In the genomic region with DNA sequence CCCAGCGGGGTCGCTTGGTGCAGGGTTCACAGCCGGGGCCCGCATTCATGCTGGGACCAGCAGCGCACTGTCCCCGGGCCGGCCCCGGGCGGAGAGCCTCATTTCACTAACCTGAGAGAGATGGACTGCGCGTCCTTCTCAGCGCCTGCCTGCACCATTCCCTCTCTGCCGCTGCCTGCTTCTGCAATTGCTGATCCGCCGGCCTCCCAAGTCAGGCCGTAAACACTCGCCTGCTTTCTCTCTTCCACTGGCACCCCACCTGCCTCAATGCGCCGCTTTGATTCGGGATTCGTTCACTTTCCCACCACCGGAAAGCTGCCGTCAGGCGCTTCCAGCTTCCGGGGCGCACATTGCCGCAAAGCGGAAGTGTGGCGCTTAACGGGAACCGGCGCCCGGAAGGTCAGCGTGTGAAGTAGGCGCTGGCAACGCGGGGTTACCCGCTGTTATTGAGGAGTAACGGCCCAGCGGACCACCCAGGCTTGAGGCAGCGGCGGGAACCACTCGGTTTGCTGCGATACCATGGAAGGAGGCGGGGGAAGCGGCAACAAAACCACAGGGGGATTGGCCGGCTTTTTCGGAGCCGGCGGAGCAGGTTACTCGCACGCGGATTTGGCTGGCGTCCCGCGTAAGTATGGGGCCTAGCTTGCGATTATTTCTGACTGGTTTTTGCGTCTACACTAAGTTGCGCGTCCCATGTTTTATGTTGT, we compare ENCODE assay signal across 8 cellular contexts. TPM values are rescaled to one million over a fixed set of nuclear protein-coding genes. Genes with fewer than 3 reads are reported as not detected.
DNase-seq lines count a peak whose midpoint lies in the region; ATAC-seq and TF ChIP-seq lines count a peak whose summit lies in the region.
"Not testable (repeated sequence)": the region's sequence is repeated elsewhere in the genome, so short reads cannot be mapped to it uniquely, and the experiment has no call there.

A gene with protein sequence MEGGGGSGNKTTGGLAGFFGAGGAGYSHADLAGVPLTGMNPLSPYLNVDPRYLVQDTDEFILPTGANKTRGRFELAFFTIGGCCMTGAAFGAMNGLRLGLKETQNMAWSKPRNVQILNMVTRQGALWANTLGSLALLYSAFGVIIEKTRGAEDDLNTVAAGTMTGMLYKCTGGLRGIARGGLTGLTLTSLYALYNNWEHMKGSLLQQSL (plus strand): TSS at position 384 of the 707 bp plus-strand sequence. CDS start 136 bp downstream, at position 520.

- WGBS in adipose tissue, 3 donors, result 0% methylated on average over 57 to 60 of the region's 60 CpGs
- WGBS in heart left ventricle, 4 donors, result 0 to 1% (median 0%) methylated on average over 28 to 60 of the region's 60 CpGs

- DNase-seq in GM12865 (ENCODE audit: low read depth), result peak; percentile 87
- peak; percentile 78 for DNase-seq in NCI-H1436 (lab: John Stamatoyannopoulos, UW)
- DNase-seq in heart left ventricle, result peak; percentile 85 to 92 (median 90)
- DNase-seq in thoracic aorta (ENCODE audit: low spot score), result peak; percentile 11

- peak within 1 kb of the TSS; percentile 92 for H3K27ac Mint-ChIP-seq in T-helper 1 cell treated with Interleukin-12 subunit alpha and Interleukin-12 subunit beta and Interleukin-4 antibody, amounts not matched to agents 30 μg/mL and 1 μg/mL, for 36 hours

- peaks cover 30% of the 10 kb centered on the region for H3K4me1 Mint-ChIP-seq in T-helper 1 cell treated with Interleukin-12 subunit alpha and Interleukin-12 subunit beta and Interleukin-4 antibody, amounts not matched to agents 30 μg/mL and 1 μg/mL, for 36 hours (ENCODE audit: low read depth)

- H3K36me3 Mint-ChIP-seq in T-helper 1 cell treated with Interleukin-12 subunit alpha and Interleukin-12 subunit beta and Interleukin-4 antibody, amounts not matched to agents 30 μg/mL and 1 μg/mL, for 36 hours (ENCODE audit: low read depth), result peaks cover 15% of the 10 kb centered on the region

- H3K27me3 Mint-ChIP-seq in T-helper 1 cell treated with Interleukin-12 subunit alpha and Interleukin-12 subunit beta and Interleukin-4 antibody, amounts not matched to agents 30 μg/mL and 1 μg/mL, for 36 hours (ENCODE audit: low read depth), result not testable (repeated sequence)

- not testable (repeated sequence) for H3K27ac ChIP-seq in adipose tissue (ENCODE audit: low read depth, low read length)
- peak within 1 kb of the TSS in 11 of 12 donors; percentile 66 to 86 (median 75) for H3K27ac ChIP-seq in heart left ventricle
- peak within 1 kb of the TSS; percentile 49 for H3K27ac ChIP-seq in parathyroid adenoma
- H3K27ac ChIP-seq in thoracic aorta, result peak within 1 kb of the TSS; percentile 38 to 67

- ATAC-seq in HG02678 (IDR thresholded peaks at IDR 0.05; ENCODE audit: unreplicated experiment), result peak; percentile 80
- peak; percentile 91 to 98 (median 96) for ATAC-seq in heart left ventricle
- peak; percentile 49 for ATAC-seq in thoracic aorta (ENCODE audit: insufficient number of reproducible peaks, low FRiP score, low read depth)

- peaks cover 0 to 19% (median 6%) of the 10 kb centered on the region in 9 donors for H3K36me3 ChIP-seq in heart left ventricle
- not testable (repeated sequence) for H3K36me3 ChIP-seq in parathyroid adenoma (ENCODE audit: control insufficient read depth, insufficient read depth, low read length); thoracic aorta

- H3K9me3 ChIP-seq in heart left ventricle; parathyroid adenoma (ENCODE audit: control insufficient read depth, low read length); thoracic aorta: not testable (repeated sequence)

- peak within 1 kb of the TSS; percentile 83 for H2AFZ ChIP-seq in parathyroid adenoma

- H3K27me3 ChIP-seq in heart left ventricle; parathyroid adenoma (ENCODE audit: control insufficient read depth, insufficient read depth, low read length); thoracic aorta (replicated peaks; ENCODE audit: insufficient read depth): not testable (repeated sequence)

- H3K4me3 ChIP-seq in GM12865 (ENCODE audit: low read depth, low read length), result peak within 1 kb of the TSS; percentile 90
- H3K4me3 ChIP-seq in heart left ventricle, result peak within 1 kb of the TSS; percentile 69 to 91 (median 82)
- peak within 1 kb of the TSS; percentile 69 for H3K4me3 ChIP-seq in parathyroid adenoma (ENCODE audit: low read depth, low read length)
- H3K4me3 ChIP-seq in thoracic aorta, result peak within 1 kb of the TSS; percentile 84

- not testable (repeated sequence) for TF ChIP-seq CTCF in GM12865 (IDR thresholded peaks at IDR 0.05; ENCODE audit: insufficient read depth, low read depth, low read length, missing control alignments); heart left ventricle (IDR thresholded peaks at IDR 0.05); parathyroid adenoma (IDR thresholded peaks at IDR 0.05); thoracic aorta (IDR thresholded peaks at IDR 0.05)

- peak within 1 kb of the TSS; percentile 1 for H3K9ac ChIP-seq in parathyroid adenoma

- H3K4me1 ChIP-seq in heart left ventricle (peaks cover 0 to 33% (median 22%) of the 10 kb centered on the region in 12 donors), thoracic aorta (ENCODE audit: control insufficient read depth in 1 of 2, low read depth in 2 of 2) (peaks cover 18 to 19% of the 10 kb centered on the region in 2 donors)
- not testable (repeated sequence) for H3K4me1 ChIP-seq in parathyroid adenoma

- H3K4me2 ChIP-seq in parathyroid adenoma (ENCODE audit: low read length), result peak within 1 kb of the TSS; percentile 74

- not testable (repeated sequence) for H3K9me3 Mint-ChIP-seq in T-helper 1 cell treated with Interleukin-12 subunit alpha and Interleukin-12 subunit beta and Interleukin-4 antibody, amounts not matched to agents 30 μg/mL and 1 μg/mL, for 36 hours

- TF ChIP-seq POLR2A in heart left ventricle (IDR thresholded peaks at IDR 0.05), result peak in 1 of 2 donors; percentile 57

- intact Hi-C loops in heart left ventricle (cut with DNase I), result loop anchor here in 6 of 10 donors (10.0 kb wide), 1 partner anchor 53 kb away; no protein-coding TSS in a partner anchor

- H3K79me2 ChIP-seq in parathyroid adenoma, result peaks cover 33% of the 10 kb centered on the region

- peak within 1 kb of the TSS; percentile 100 for H3K4me3 Mint-ChIP-seq in T-helper 1 cell treated with Interleukin-12 subunit alpha and Interleukin-12 subunit beta and Interleukin-4 antibody, amounts not matched to agents 30 μg/mL and 1 μg/mL, for 36 hours

RNA-seq across cellular contexts. Expression of the gene that starts here (rescaled TPM):
- polyA plus RNA-seq in adipose tissue (10 to 100 TPM; 25.0 to 58.7 (median 51.7) TPM), heart left ventricle (100 to 1,000 TPM; 118 to 123 TPM)
- total RNA-seq in heart left ventricle (100 to 1,000 TPM in 2 of 9 donors, 10 to 100 TPM in 7; 73.9 to 111 (median 83.5) TPM), thoracic aorta (10 to 100 TPM; 37.9 to 51.5 TPM)

Comparison
In these comparisons a context has a peak if more than half of its experiments do, and no peak if none do; other contexts are left out.
1. DNase-seq: peak in every context shown above with its lines; median percentile 90 in heart left ventricle; 87 in GM12865; 78 in NCI-H1436; 11 in thoracic aorta.